Comparison of ENCODE assay signal across 8 cellular contexts in the genomic region with DNA sequence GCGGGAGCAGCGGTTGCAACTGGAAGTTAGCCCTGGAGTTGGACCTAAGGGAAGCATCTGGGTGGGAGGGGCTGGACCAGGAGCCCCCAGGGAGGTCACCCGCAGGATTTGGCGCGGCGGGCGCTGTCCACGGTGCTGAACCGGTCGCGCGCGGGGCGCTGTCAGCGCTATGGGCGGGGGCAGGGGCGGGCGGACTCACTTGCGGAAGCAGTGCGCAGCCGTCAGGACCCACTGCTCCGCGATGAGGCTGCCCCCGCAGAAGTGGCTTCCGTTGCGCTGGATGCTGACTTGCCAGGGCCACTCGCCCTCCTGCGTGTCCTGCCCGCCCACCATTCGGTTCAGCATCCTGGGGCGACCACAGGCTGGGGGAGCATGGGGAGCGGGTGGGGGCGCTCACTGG. TPM values are rescaled to one million over a fixed set of nuclear protein-coding genes. Genes with fewer than 3 reads are reported as not detected.
DNase-seq lines count a peak whose midpoint lies in the region; ATAC-seq lines count a peak whose summit lies in the region.

No MANE protein-coding gene starts in this region.

- WGBS in ectodermal cell, 2 experiments, result 13 to 16% methylated on average over 33 of the region's 33 CpGs
- WGBS in mesendoderm (ENCODE audit: extremely low coverage, insufficient coverage, low lambda C conversion rate), result no CpG with 5 or more reads among the region's 33 CpGs

- H3K27me3 ChIP-seq in ectodermal cell (ENCODE audit: control insufficient read depth, insufficient read depth, low read length, poor library complexity, severe bottlenecking), result peaks cover 16% of the 10 kb centered on the region
- H3K27me3 ChIP-seq in mesendoderm (ENCODE audit: insufficient read depth, low read length, poor library complexity), result no peaks in the 10 kb centered on the region

- no peak overlapping the region for H3K23ac ChIP-seq in mesendoderm (ENCODE audit: low read length)

- no peak overlapping the region for H3K4ac ChIP-seq in mesendoderm (ENCODE audit: low read depth, low read length)

- no peak overlapping the region for H2BK120ac ChIP-seq in mesendoderm (ENCODE audit: low read depth, low read length)

- no peak overlapping the region for H4K5ac ChIP-seq in mesendoderm (ENCODE audit: low read length)

- H3K18ac ChIP-seq in mesendoderm (ENCODE audit: low read length), result no peak overlapping the region

- no peaks in the 10 kb centered on the region for H3K9me3 ChIP-seq in ectodermal cell (ENCODE audit: control insufficient read depth, low read length)

- no peak overlapping the region for H2BK5ac ChIP-seq in mesendoderm (ENCODE audit: low read length)

- no peak for ATAC-seq in GM21423 (IDR thresholded peaks at IDR 0.05; ENCODE audit: unreplicated experiment)

- no peak overlapping the region for H3K4me2 ChIP-seq in mesendoderm (ENCODE audit: low read length)

- H3K79me1 ChIP-seq in mesendoderm (ENCODE audit: low read length), result no peaks in the 10 kb centered on the region

- H3K36me3 ChIP-seq in ectodermal cell (ENCODE audit: control insufficient read depth, insufficient read depth, low read length) (no peaks in the 10 kb centered on the region), mesendoderm (ENCODE audit: control insufficient read depth, insufficient read depth, low read length) (no peaks in the 10 kb centered on the region)

- H3K4me3 ChIP-seq in ectodermal cell (ENCODE audit: insufficient read depth, low read depth, low read length), result peak overlapping the region; percentile 10
- H3K4me3 ChIP-seq in mesendoderm (ENCODE audit: low read length), result no peak overlapping the region

- no peak overlapping the region for H3K56ac ChIP-seq in mesendoderm (ENCODE audit: low read length)

- no peak overlapping the region for H3K9ac ChIP-seq in mesendoderm (ENCODE audit: low read length)

- H3K27ac ChIP-seq in ectodermal cell (ENCODE audit: insufficient read depth, low read depth, low read length, poor library complexity, severe bottlenecking), result no peak overlapping the region
- H3K27ac ChIP-seq in mesendoderm (ENCODE audit: low read depth, low read length), result no peak overlapping the region

- no peak overlapping the region for H2AK5ac ChIP-seq in mesendoderm (ENCODE audit: low read length)

- no peak overlapping the region for H4K8ac ChIP-seq in mesendoderm (ENCODE audit: low read depth, low read length)

- peak; percentile 19 for DNase-seq in NCI-H82 (lab: John Stamatoyannopoulos, UW)
- DNase-seq in NCI-H82 treated with DMSO at 0.1 percent for 48 hours (lab: John Stamatoyannopoulos, UW; ENCODE audit: unreplicated experiment), result no peak
- peak; percentile 84 for DNase-seq in activated CD4-positive, alpha-beta T cell treated with anti-CD3 and anti-CD28 coated beads for 48 hours
- peak; percentile 59 for DNase-seq in mesendoderm
- peak; percentile 68 to 72 for DNase-seq in stimulated activated CD8-positive, alpha-beta memory T cell treated with anti-CD3 and anti-CD28 coated beads, Interleukin-7, amount 100 ng/mL, for 1 hour (ENCODE audit: low read depth in 2 of 2)
- no peak for DNase-seq in NCI-H446 treated with DMSO at 0.1 percent for 48 hours (lab: John Stamatoyannopoulos, UW)

- H2BK15ac ChIP-seq in mesendoderm (replicated peaks; ENCODE audit: low read depth), result no peak overlapping the region

- H3K4me1 ChIP-seq in ectodermal cell (ENCODE audit: control insufficient read depth, insufficient read depth, low read length), result peaks cover 4% of the 10 kb centered on the region
- no peaks in the 10 kb centered on the region for H3K4me1 ChIP-seq in mesendoderm (ENCODE audit: control insufficient read depth, low read depth, low read length)

- H3K79me2 ChIP-seq in mesendoderm (ENCODE audit: control insufficient read depth, insufficient read depth, low read length), result no peaks in the 10 kb centered on the region

RNA-seq across cellular contexts. Expression of gene PRSS27, which starts 4.5 kb away (rescaled TPM):
- 3.4 TPM for polyA plus RNA-seq in ectodermal cell (2013, experiment 1 of 4)
- 3.9 TPM for polyA plus RNA-seq in ectodermal cell (2013, experiment 2 of 4)
- polyA plus RNA-seq in ectodermal cell (2013, experiment 3 of 4), result 3.4 TPM
- 5.8 TPM for polyA plus RNA-seq in ectodermal cell (2013, experiment 4 of 4)
- 0.97 TPM for polyA plus RNA-seq in mesendoderm (2013, experiment 1 of 2)
- polyA plus RNA-seq in mesendoderm (2013, experiment 2 of 2), result 1.0 TPM

RNA-seq across cellular contexts. Expression of gene KCTD5, which starts 33.2 kb away (rescaled TPM):
- polyA plus RNA-seq in ectodermal cell (2013, experiment 1 of 4), result 31.1 TPM
- 31.9 TPM for polyA plus RNA-seq in ectodermal cell (2013, experiment 2 of 4)
- 27.0 TPM for polyA plus RNA-seq in ectodermal cell (2013, experiment 3 of 4)
- polyA plus RNA-seq in ectodermal cell (2013, experiment 4 of 4), result 27.9 TPM
- 41.6 TPM for polyA plus RNA-seq in mesendoderm (2013, experiment 1 of 2)
- 38.7 TPM for polyA plus RNA-seq in mesendoderm (2013, experiment 2 of 2)

RNA-seq across cellular contexts. Expression of gene SRRM2, which starts 36.9 kb away (rescaled TPM):
- 666 TPM for polyA plus RNA-seq in ectodermal cell (2013, experiment 1 of 4)
- 703 TPM for polyA plus RNA-seq in ectodermal cell (2013, experiment 2 of 4)
- 464 TPM for polyA plus RNA-seq in ectodermal cell (2013, experiment 3 of 4)
- polyA plus RNA-seq in ectodermal cell (2013, experiment 4 of 4), result 553 TPM
- 539 TPM for polyA plus RNA-seq in mesendoderm (2013, experiment 1 of 2)
- 505 TPM for polyA plus RNA-seq in mesendoderm (2013, experiment 2 of 2)

Comparison
In these comparisons a context has a peak if more than half of its experiments do, and no peak if none do; other contexts are left out.
1. DNase-seq: peak in NCI-H82 (single experiment), activated CD4-positive, alpha-beta T cell treated with anti-CD3 and anti-CD28 coated beads for 48 hours (single experiment), mesendoderm (single experiment) and stimulated activated CD8-positive, alpha-beta memory T cell treated with anti-CD3 and anti-CD28 coated beads, Interleukin-7, amount 100 ng/mL, for 1 hour (2 of 2); none in NCI-H82 treated with DMSO at 0.1 percent for 48 hours (single experiment) and NCI-H446 treated with DMSO at 0.1 percent for 48 hours (single experiment).